1 cellular context compared by ENCODE assay signal in genomic region chr17:41415833-41416335, GRCh38.
TF ChIP-seq lines count a peak whose summit lies in the region.

No MANE protein-coding gene starts in this region.

TF ChIP-seq in GM12891, 5 proteins besides CTCF, POLR2A, EP300 and RAD21:
- TF ChIP-seq POLR2AphosphoS5 (IDR thresholded peaks at IDR 0.05; ENCODE audit: low read depth, low read length): no peak
- TF ChIP-seq POU2F2 (IDR thresholded peaks at IDR 0.05; ENCODE audit: low read depth, low read length): no peak
- TF ChIP-seq SPI1 (IDR thresholded peaks at IDR 0.05; ENCODE audit: low read depth, low read length): no peak
- TF ChIP-seq TAF1 (IDR thresholded peaks at IDR 0.05; ENCODE audit: low read depth, low read length): no peak
- TF ChIP-seq PAX5 (IDR thresholded peaks at IDR 0.05; ENCODE audit: insufficient read depth, low read length, severe bottlenecking): no peak
